Comparison of ENCODE assay signal across 8 cellular contexts in genomic region chr2:39124000-39124769, GRCh38. TPM values are rescaled to one million over a fixed set of nuclear protein-coding genes. Genes with fewer than 3 reads are reported as not detected.
DNase-seq lines count a peak whose midpoint lies in the region; TF ChIP-seq lines count a peak whose summit lies in the region.

No MANE protein-coding gene starts in this region.

- no peaks in the 10 kb centered on the region for H3K36me3 Mint-ChIP-seq in neural crest cell (ENCODE audit: low read depth)

- H3K4me1 ChIP-seq in HAP-1 (peaks cover 40% of the 10 kb centered on the region), stomach (peaks cover 22 to 55% (median 38%) of the 10 kb centered on the region in 4 donors)

- H3K4me3 ChIP-seq in HAP-1 = peak overlapping the region; percentile 50
- H3K4me3 ChIP-seq in fibroblast of villous mesenchyme (ENCODE audit: low read depth, low read length) = peak overlapping the region; percentile 83
- peak overlapping the region; percentile 59 to 75 (median 70) for H3K4me3 ChIP-seq in stomach

- peak overlapping the region; percentile 92 for H3K4me3 Mint-ChIP-seq in neural crest cell

- TF ChIP-seq POLR2A in Raji (IDR thresholded peaks at IDR 0.05; ENCODE audit: insufficient read depth, low read depth, low read length) = peak; percentile 95
- TF ChIP-seq POLR2A in stomach (IDR thresholded peaks at IDR 0.05) = peak in 1 of 4 donors; percentile 68

- H3K9me3 ChIP-seq in HAP-1 = no peaks in the 10 kb centered on the region
- no peaks in the 10 kb centered on the region for H3K9me3 ChIP-seq in stomach

- H3K36me3 ChIP-seq in HAP-1 (replicated peaks) (no peaks in the 10 kb centered on the region), stomach (no peaks in the 10 kb centered on the region)

- in situ Hi-C loops in HAP-1 (cut with MboI; ENCODE audit: low sequenced_read_pairs) = no loop called here

- DNase-seq in GF-D8 (lab: John Stamatoyannopoulos, UW) = peak; percentile 79
- DNase-seq in HAP-1 (ENCODE audit: low spot score in 2 of 2) = peak; percentile 96 to 98
- DNase-seq in M059J (ENCODE audit: low read depth) = peak; percentile 93
- DNase-seq in activated gamma-delta T cell (lab: John Stamatoyannopoulos, UW) = peak; percentile 98
- peak; percentile 96 for DNase-seq in fibroblast of villous mesenchyme (ENCODE audit: low read depth)
- DNase-seq in neural crest cell (ENCODE audit: low read depth, low spot score) = peak; percentile 93
- peak; percentile 97 for DNase-seq in stomach

- no peak for TF ChIP-seq EP300 in stomach (IDR thresholded peaks at IDR 0.05)

- H3K27me3 Mint-ChIP-seq in neural crest cell (ENCODE audit: low read depth) = peaks cover 12% of the 10 kb centered on the region

- H3K27ac Mint-ChIP-seq in neural crest cell (ENCODE audit: unreplicated experiment) = peak overlapping the region; percentile 94

- TF ChIP-seq CTCF in fibroblast of villous mesenchyme (IDR thresholded peaks at IDR 0.05; ENCODE audit: insufficient read depth, low read depth, low read length) (peak; percentile 44), neural crest cell (conservative IDR thresholded peaks at IDR 0.05) (peak; percentile 75), stomach (IDR thresholded peaks at IDR 0.05) (peak in 4 of 7 experiments; percentile 26 to 66 (median 35))

- 0 to 1% (median 0%) methylated on average over 51 to 59 of the region's 59 CpGs for WGBS in stomach, 5 donors

- H3K27me3 ChIP-seq in HAP-1 (ENCODE audit: low read depth) = no peaks in the 10 kb centered on the region
- no peaks in the 10 kb centered on the region for H3K27me3 ChIP-seq in stomach

- H3K27ac ChIP-seq in stomach = peak overlapping the region; percentile 95 to 98 (median 97)

- no peaks in the 10 kb centered on the region for H3K9me3 Mint-ChIP-seq in neural crest cell

- H3K4me1 Mint-ChIP-seq in neural crest cell = peaks cover 40% of the 10 kb centered on the region

- intact Hi-C loops in stomach (cut with DNase I; ENCODE audit: low total_unique reads) = loop anchor here (10.0 kb wide), 1 partner anchor 101 kb away; no protein-coding TSS in a partner anchor

RNA-seq across cellular contexts. Expression of gene SOS1, which starts 3.3 kb away (rescaled TPM):
- total RNA-seq in M059J (2014; rRNA removed; shearing (Covaris generic)) = 6.8 and 11.8 TPM in 2 replicates
- total RNA-seq in fibroblast of villous mesenchyme (17.1 and 21.2 TPM in 2 replicates), neural crest cell (35.5 and 40.6 TPM in 2 replicates), stomach (10 to 100 TPM in 4 of 5 donors, 1 to 10 TPM in 1; 5.2 to 46.4 (median 39.7) TPM)
- 1 to 10 TPM; 4.5 to 6.3 (median 6.3) TPM for polyA plus RNA-seq in stomach

Comparison
In these comparisons a context has a peak if more than half of its experiments do, and no peak if none do; other contexts are left out.
1. Peak in every context shown above with its lines: DNase-seq, H3K4me3 ChIP-seq and H3K27ac ChIP-seq.